In the genomic region with DNA sequence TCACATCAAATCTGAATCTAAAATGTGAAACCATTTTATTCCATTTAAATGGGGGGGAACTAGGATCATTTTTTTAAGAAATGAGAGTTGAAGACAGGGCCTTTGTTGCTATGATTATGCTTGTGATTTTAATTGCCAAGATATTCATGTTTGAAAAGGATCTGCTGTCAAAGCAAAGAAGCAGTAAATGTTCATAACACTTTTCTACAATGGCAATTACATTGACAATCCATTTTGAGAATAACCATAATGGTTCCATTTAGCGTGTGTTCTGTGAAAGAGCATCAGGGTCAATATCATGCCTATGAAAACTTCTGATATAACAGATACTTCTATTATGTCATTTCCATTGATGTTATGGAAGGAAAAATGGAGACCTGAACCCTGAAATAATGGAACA, we compare ENCODE assay signal across 13 cellular contexts.
"Had no signal": no experiment of that assay in that cellular context is flagged by ENCODE, and none has a peak within 500 bp of the region (broad histone marks: within the 10 kb centered on the region; RNA-seq: fewer than 3 reads in every experiment).

No MANE protein-coding gene starts in this region.

- ATAC-seq: effector memory CD8-positive, alpha-beta T cell; esophagus mucosa; foreskin keratinocyte; gastrocnemius medialis; gastroesophageal sphincter; heart left ventricle; heart right ventricle had no signal

- H3K27ac ChIP-seq: colonic mucosa, coronary artery, dorsolateral prefrontal cortex, epithelial cell of prostate, esophagus muscularis mucosa, esophagus squamous epithelium, foreskin keratinocyte, gastrocnemius medialis, gastroesophageal sphincter, heart left ventricle, heart right ventricle had no signal

- H3K27me3 ChIP-seq: colonic mucosa, dorsolateral prefrontal cortex, esophagus muscularis mucosa, esophagus squamous epithelium, foreskin keratinocyte, gastrocnemius medialis, gastroesophageal sphincter, heart left ventricle, heart right ventricle had no signal

- H3K36me3 ChIP-seq: colonic mucosa, esophagus muscularis mucosa, esophagus squamous epithelium, gastrocnemius medialis, gastroesophageal sphincter, heart left ventricle, heart right ventricle had no signal

- H3K9me3 ChIP-seq: colonic mucosa, esophagus muscularis mucosa, gastrocnemius medialis, gastroesophageal sphincter had no signal

- H3K4me3 ChIP-seq: colonic mucosa, coronary artery, dorsolateral prefrontal cortex, esophagus muscularis mucosa, esophagus squamous epithelium, gastrocnemius medialis, gastroesophageal sphincter, heart left ventricle, heart right ventricle had no signal
